ENCODE assay signal across 14 cellular contexts in the genomic region with DNA sequence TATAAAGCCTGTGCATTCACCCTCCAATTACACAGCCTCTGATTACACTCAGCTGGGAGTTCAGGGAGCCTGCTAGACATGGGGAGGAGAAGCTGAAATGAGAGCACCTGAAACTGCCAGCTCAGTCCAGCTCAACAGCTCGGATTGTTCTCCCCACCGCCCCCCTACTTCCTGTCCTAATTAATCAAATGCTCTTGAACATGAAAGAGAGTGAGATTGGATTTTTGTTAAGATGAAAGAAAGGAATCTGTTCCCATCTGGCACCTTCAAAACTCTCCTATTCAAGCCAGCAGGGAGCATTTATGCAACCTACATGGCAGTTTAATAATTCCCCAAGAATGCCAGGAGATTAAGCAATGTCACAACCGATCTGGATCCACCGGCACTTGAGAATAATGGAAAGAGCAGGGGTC.
DNase-seq lines count a peak whose midpoint lies in the region; ATAC-seq and TF ChIP-seq lines count a peak whose summit lies in the region.
"Had no signal": no experiment of that assay in that cellular context is flagged by ENCODE, and none has a peak within 500 bp of the region (broad histone marks: within the 10 kb centered on the region; RNA-seq: fewer than 3 reads in every experiment).

No MANE protein-coding gene starts in this region.

- no peaks in the 10 kb centered on the region for H3K36me3 ChIP-seq in endocrine pancreas (ENCODE audit: control insufficient read depth, insufficient read depth, low read length)
- H3K36me3 ChIP-seq: heart left ventricle had no signal

- peaks cover 13% of the 10 kb centered on the region for H3K4me1 ChIP-seq in endocrine pancreas (ENCODE audit: control insufficient read depth, insufficient read depth, low read length)
- H3K4me1 ChIP-seq: heart left ventricle had no signal

- H3K27me3 ChIP-seq in endocrine pancreas (ENCODE audit: control insufficient read depth, insufficient read depth, low read length) = no peaks in the 10 kb centered on the region
- H3K27me3 ChIP-seq: heart left ventricle had no signal

- no peak overlapping the region for H3K4me3 ChIP-seq in AG10803 (ENCODE audit: low read length)
- H3K4me3 ChIP-seq in endocrine pancreas (ENCODE audit: control insufficient read depth, insufficient read depth, low read length) = peak overlapping the region; percentile 63
- H3K4me3 ChIP-seq: heart left ventricle had no signal

- peak; percentile 34 for ATAC-seq in GM19397 (IDR thresholded peaks at IDR 0.05; ENCODE audit: unreplicated experiment)
- ATAC-seq: activated T-helper 17 cell treated with anti-CD3 and anti-CD28 coated beads, Interleukin-2, amount 50 U/mL, for 72 hours; heart left ventricle; stimulated activated effector memory CD8-positive, alpha-beta T cell treated with anti-CD3 and anti-CD28 coated beads, Interleukin-12 subunit alpha, Interleukin-12 subunit beta, amount 100 ng/mL, for 72 hours; T-cell had no signal

- DNase-seq in AG10803 (ENCODE audit: low read depth) = peak; percentile 3
- peak; percentile 81 for DNase-seq in NCI-H2171 treated with DMSO at 0.1 percent for 48 hours (lab: John Stamatoyannopoulos, UW)
- no peak for DNase-seq in central memory CD4-positive, alpha-beta T cell
- DNase-seq in middle frontal gyrus (ENCODE audit: extremely low spot score, low spot score) = no peak
- DNase-seq in T-helper 2 cell = no peak
- DNase-seq in activated CD4-positive, alpha-beta T cell treated with anti-CD3 and anti-CD28 coated beads for 48 hours = no peak
- DNase-seq: activated CD4-positive, alpha-beta T cell treated with anti-CD3 and anti-CD28 coated beads, Interleukin-2, amount 50 U/mL, for 1 hour; heart left ventricle; nucleus accumbens; T-cell had no signal

- peak overlapping the region; percentile 56 for H3K9ac ChIP-seq in endocrine pancreas (ENCODE audit: control insufficient read depth, insufficient read depth, low read length)

- no peaks in the 10 kb centered on the region for H3K9me3 ChIP-seq in endocrine pancreas (ENCODE audit: control insufficient read depth, low read length)
- H3K9me3 ChIP-seq: heart left ventricle had no signal

- TF ChIP-seq CTCF in AG10803 (conservative IDR thresholded peaks at IDR 0.05; ENCODE audit: low read length) = no peak

Comparison
In these comparisons a context has a peak if more than half of its experiments do, and no peak if none do; other contexts are left out.
1. DNase-seq: peak in AG10803 (single experiment) and NCI-H2171 treated with DMSO at 0.1 percent for 48 hours (single experiment); none in central memory CD4-positive, alpha-beta T cell (single experiment), middle frontal gyrus (single experiment), T-helper 2 cell (0 of 5) and activated CD4-positive, alpha-beta T cell treated with anti-CD3 and anti-CD28 coated beads for 48 hours (single experiment).